9 cellular contexts compared by ENCODE assay signal in genomic region chr20:57672164-57672563, GRCh38. TPM values are rescaled to one million over a fixed set of nuclear protein-coding genes. Genes with fewer than 3 reads are reported as not detected.
DNase-seq lines count a peak whose midpoint lies in the region; ATAC-seq and TF ChIP-seq lines count a peak whose summit lies in the region.
"Had no signal": no experiment of that assay in that cellular context is flagged by ENCODE, and none has a peak within 500 bp of the region (broad histone marks: within the 10 kb centered on the region; RNA-seq: fewer than 3 reads in every experiment).

No MANE protein-coding gene starts in this region.

- WGBS in heart left ventricle, 4 donors, result 13 to 42% (median 27%) methylated on average over 16 to 26 of the region's 26 CpGs
- WGBS in suprapubic skin, result 71% methylated on average over 26 of the region's 26 CpGs

- H3K36me3 ChIP-seq in heart left ventricle, result no peaks in the 10 kb centered on the region
- no peaks in the 10 kb centered on the region for H3K36me3 ChIP-seq in suprapubic skin
- H3K36me3 ChIP-seq in colonic mucosa, result no peaks in the 10 kb centered on the region
- H3K36me3 ChIP-seq in breast epithelium, result no peaks in the 10 kb centered on the region

- no peak overlapping the region for H3K9ac ChIP-seq in colonic mucosa (ENCODE audit: low read depth in 2 of 2, low read length in 2 of 2)

- peaks cover 0 to 72% (median 29%) of the 10 kb centered on the region in 12 donors for H3K4me1 ChIP-seq in heart left ventricle
- H3K4me1 ChIP-seq in suprapubic skin, result peaks cover 25% of the 10 kb centered on the region
- H3K4me1 ChIP-seq in colonic mucosa, result peaks cover 16% of the 10 kb centered on the region
- no peaks in the 10 kb centered on the region for H3K4me1 ChIP-seq in breast epithelium

- H3K4me3 ChIP-seq in heart left ventricle, result peak overlapping the region in 6 of 12 donors; percentile 2 to 32 (median 14)
- H3K4me3 ChIP-seq in suprapubic skin, result no peak overlapping the region
- no peak overlapping the region for H3K4me3 ChIP-seq in colonic mucosa
- H3K4me3 ChIP-seq in breast epithelium, result peak overlapping the region in 1 of 3 donors; percentile 19

- POLR2A ChIA-PET in RWPE1 (lab: Yijun Ruan, JAX; ENCODE audit: low non-redundant PET), result no interaction called here

- no peak for TF ChIP-seq CTCF in RWPE1 (conservative IDR thresholded peaks at IDR 0.05; ENCODE audit: low read depth)
- TF ChIP-seq CTCF in heart left ventricle (IDR thresholded peaks at IDR 0.05), result no peak
- no peak for TF ChIP-seq CTCF in suprapubic skin (IDR thresholded peaks at IDR 0.05)
- TF ChIP-seq CTCF in colonic mucosa (IDR thresholded peaks at IDR 0.05), result no peak
- TF ChIP-seq CTCF in breast epithelium (IDR thresholded peaks at IDR 0.05), result no peak

- no peaks in the 10 kb centered on the region for H3K9me3 ChIP-seq in heart left ventricle
- H3K9me3 ChIP-seq in suprapubic skin, result no peaks in the 10 kb centered on the region
- H3K9me3 ChIP-seq in colonic mucosa, result no peaks in the 10 kb centered on the region
- no peaks in the 10 kb centered on the region for H3K9me3 ChIP-seq in breast epithelium

- TF ChIP-seq POLR2A in heart left ventricle (IDR thresholded peaks at IDR 0.05) (no peak), suprapubic skin (IDR thresholded peaks at IDR 0.05) (peak in 1 of 2 donors; percentile 12), breast epithelium (IDR thresholded peaks at IDR 0.05) (no peak)

- intact Hi-C loops in heart left ventricle (cut with DNase I), result loop anchor here in 1 of 10 donors (5.0 kb wide), 1 partner anchor 35 kb away; no protein-coding TSS in a partner anchor
- intact Hi-C loops in colonic mucosa (cut with DNase I), result no loop called here
- intact Hi-C loops in breast epithelium (cut with DNase I; ENCODE audit: low total_unique reads), result no loop called here

- DNase-seq in NCI-H1105 (lab: John Stamatoyannopoulos, UW) (peak; percentile 86), RWPE1 (ENCODE audit: low spot score) (no peak), heart left ventricle (peak in 4 of 5 donors; percentile 63 to 78 (median 74)), suprapubic skin (ENCODE audit: low spot score in 2 of 2) (peak; percentile 86 to 89), colonic mucosa (no peak), breast epithelium (ENCODE audit: low spot score in 2 of 2) (no peak)
- DNase-seq: NCI-H345 had no signal

- H3K27ac ChIP-seq in RWPE1, result peak overlapping the region; percentile 42
- peak overlapping the region in 3 of 12 donors; percentile 18 to 56 (median 40) for H3K27ac ChIP-seq in heart left ventricle
- H3K27ac ChIP-seq in suprapubic skin, result peak overlapping the region; percentile 49
- H3K27ac ChIP-seq in colonic mucosa, result no peak overlapping the region
- peak overlapping the region in 1 of 2 donors; percentile 15 for H3K27ac ChIP-seq in breast epithelium

- ATAC-seq in heart left ventricle, result peak; percentile 74 to 92 (median 80)
- ATAC-seq in HG03521 (IDR thresholded peaks at IDR 0.05; ENCODE audit: unreplicated experiment), result no peak

- no peak for TF ChIP-seq EP300 in suprapubic skin (IDR thresholded peaks at IDR 0.05)

- H3K27me3 ChIP-seq in heart left ventricle (no peaks in the 10 kb centered on the region), suprapubic skin (no peaks in the 10 kb centered on the region), colonic mucosa (no peaks in the 10 kb centered on the region), breast epithelium (no peaks in the 10 kb centered on the region)
- H3K27me3 ChIP-seq: dorsolateral prefrontal cortex had no signal

- CTCF ChIA-PET in RWPE1 (lab: Yijun Ruan, JAX), result no interaction called here

RNA-seq across cellular contexts. Expression of gene PMEPA1, which starts 37.7 kb away (rescaled TPM):
- total RNA-seq in heart left ventricle, result 10 to 100 TPM; 25.1 to 91.4 (median 30.0) TPM
- 100 to 1,000 TPM in 1 of 2 donors, 10 to 100 TPM in 1; 12.6 to 115 TPM for polyA plus RNA-seq in heart left ventricle
- total RNA-seq in suprapubic skin, result 10 to 100 TPM in 3 of 4 donors, 1 to 10 TPM in 1; 9.5 to 20.4 (median 16.2) TPM
- 10 to 100 TPM; 13.0 to 26.1 TPM for total RNA-seq in colonic mucosa
- total RNA-seq in breast epithelium, result 10 to 100 TPM in 2 of 3 donors, 1 to 10 TPM in 1; 9.2 to 13.2 (median 13.1) TPM

RNA-seq across cellular contexts. Expression of gene ZBP1, which starts 51.9 kb away (rescaled TPM):
- 1 to 10 TPM in 2 of 9 donors, under 1 TPM in 2, not detected in 5; 0.21 to 1.7 (median 0.90) TPM for total RNA-seq in heart left ventricle
- under 1 TPM in 1 of 2 donors, not detected in 1; 0.15 TPM for polyA plus RNA-seq in heart left ventricle
- total RNA-seq in suprapubic skin, result under 1 TPM in 1 of 4 donors, not detected in 3; 0.80 TPM
- 1 to 10 TPM; 2.7 to 3.4 TPM for total RNA-seq in colonic mucosa
- total RNA-seq in breast epithelium, result 1 to 10 TPM in 1 of 3 donors, under 1 TPM in 1, not detected in 1; 0.73 to 2.4 TPM

Comparison
In these comparisons a context has a peak if more than half of its experiments do, and no peak if none do; other contexts are left out.
1. DNase-seq: peak in NCI-H1105 (single experiment), heart left ventricle (4 of 5) and suprapubic skin (2 of 2); none in RWPE1 (single experiment), colonic mucosa (single experiment) and breast epithelium (0 of 2).